Comparison of ENCODE assay signal across 8 cellular contexts in genomic region chr18:6482198-6482977, GRCh38.
A peak's percentile ranks its signal among the peaks of the same experiment; 100 is the strongest.
DNase-seq lines count a peak whose midpoint lies in the region; ATAC-seq and TF ChIP-seq lines count a peak whose summit lies in the region.

No MANE protein-coding gene starts in this region.

- H2AFZ ChIP-seq in OCI-LY1 (ENCODE audit: low read length) (no peak overlapping the region), fibroblast of lung (ENCODE audit: low read length) (no peak overlapping the region), neural cell (ENCODE audit: low read depth, low read length) (no peak overlapping the region)

- H3K9ac ChIP-seq in OCI-LY1 (ENCODE audit: low read length), result no peak overlapping the region
- no peak overlapping the region for H3K9ac ChIP-seq in fibroblast of lung (ENCODE audit: insufficient read depth, low read length)
- H3K9ac ChIP-seq in neural cell (ENCODE audit: low read length), result no peak overlapping the region

- peak; percentile 74 for ATAC-seq in HG02588 (IDR thresholded peaks at IDR 0.05; ENCODE audit: unreplicated experiment)
- ATAC-seq in HG03469 (IDR thresholded peaks at IDR 0.05; ENCODE audit: unreplicated experiment), result no peak

- TF ChIP-seq CTCF in GM10248 (IDR thresholded peaks at IDR 0.05; ENCODE audit: control extremely low read depth, extremely low read depth, low read depth, missing control alignments) (peak; percentile 80), OCI-LY1 (IDR thresholded peaks at IDR 0.05; ENCODE audit: low read length) (peak; percentile 81), fibroblast of lung (conservative IDR thresholded peaks at IDR 0.05 in 1 of 2, IDR thresholded peaks at IDR 0.05 in 1 of 2; ENCODE audit: low read depth in 1 of 2, low read length in 2 of 2) (peak; percentile 28 to 75), neural cell (IDR thresholded peaks at IDR 0.05; ENCODE audit: poor library complexity, severe bottlenecking) (peak; percentile 28)

- H3K4me3 ChIP-seq in OCI-LY1 (ENCODE audit: low read depth, low read length, poor library complexity, severe bottlenecking) (no peak overlapping the region), fibroblast of lung (replicated peaks in 1 of 4; ENCODE audit: control extremely low read depth in 1 of 4, insufficient read depth in 1 of 4, low read depth in 3 of 4, low read length in 4 of 4) (no peak overlapping the region), neural cell (ENCODE audit: low read length) (no peak overlapping the region)

- no peaks in the 10 kb centered on the region for H3K36me3 ChIP-seq in OCI-LY1 (ENCODE audit: insufficient read depth, low read length)
- H3K36me3 ChIP-seq in fibroblast of lung (ENCODE audit: control insufficient read depth, insufficient read depth, low read length), result no peaks in the 10 kb centered on the region
- H3K36me3 ChIP-seq in neural cell (ENCODE audit: insufficient read depth, low read length), result no peaks in the 10 kb centered on the region

- H3F3A ChIP-seq in OCI-LY1 (ENCODE audit: insufficient read depth, low read length), result no peaks in the 10 kb centered on the region
- H3F3A ChIP-seq in neural cell (ENCODE audit: insufficient read depth, low read length, poor library complexity, severe bottlenecking), result no peaks in the 10 kb centered on the region

- CTCF ChIA-PET in GM10248 (lab: Yijun Ruan, JAX), result interaction anchor here (0.7 to 1.3 kb wide), 9 partner anchors 8 to 609 kb away, joined by 3 to 4 read pairs (median 3); no protein-coding TSS in a partner anchor

- H3K9me2 ChIP-seq in OCI-LY1 (ENCODE audit: low read depth, low read length) (no peaks in the 10 kb centered on the region), neural cell (ENCODE audit: insufficient read depth, low read length) (no peaks in the 10 kb centered on the region)

- H3K4me1 ChIP-seq in OCI-LY1 (ENCODE audit: insufficient read depth, low read length, severe bottlenecking) (no peaks in the 10 kb centered on the region), fibroblast of lung (ENCODE audit: control insufficient read depth, extremely low read depth, insufficient read depth, low read length) (no peaks in the 10 kb centered on the region)

- H3K27me3 ChIP-seq in OCI-LY1 (ENCODE audit: insufficient read depth, low read length), result no peaks in the 10 kb centered on the region; the same call in 1 of the 2 replicates
- no peaks in the 10 kb centered on the region for H3K27me3 ChIP-seq in fibroblast of lung (ENCODE audit: control insufficient read depth, insufficient read depth, low read length)
- no peaks in the 10 kb centered on the region for H3K27me3 ChIP-seq in neural cell (ENCODE audit: insufficient read depth, low read depth, low read length)

- no peak overlapping the region for H3K4me2 ChIP-seq in OCI-LY1 (ENCODE audit: low read length)
- no peak overlapping the region for H3K4me2 ChIP-seq in fibroblast of lung (ENCODE audit: extremely low read depth, insufficient read depth, low read length)
- H3K4me2 ChIP-seq in neural cell (ENCODE audit: low read length), result no peak overlapping the region

- TF ChIP-seq RAD21 in neural cell (conservative IDR thresholded peaks at IDR 0.05), result peak; percentile 46

- POLR2A ChIA-PET in GM10248 (lab: Yijun Ruan, JAX), result no interaction called here

- H3K79me2 ChIP-seq in OCI-LY1 (ENCODE audit: insufficient read depth, low read length) (no peaks in the 10 kb centered on the region), fibroblast of lung (ENCODE audit: control insufficient read depth, insufficient read depth, low read length) (no peaks in the 10 kb centered on the region), neural cell (replicated peaks; ENCODE audit: insufficient read depth, low read length) (no peaks in the 10 kb centered on the region)

- H3K9me3 ChIP-seq in OCI-LY1 (ENCODE audit: low read length) (no peaks in the 10 kb centered on the region), fibroblast of lung (ENCODE audit: control insufficient read depth, insufficient read depth, low read depth, low read length) (no peaks in the 10 kb centered on the region), neural cell (ENCODE audit: low read length) (no peaks in the 10 kb centered on the region)

- H3K27ac ChIP-seq in OCI-LY1 (ENCODE audit: low read depth, low read length, poor library complexity, severe bottlenecking), result no peak overlapping the region
- H3K27ac ChIP-seq in fibroblast of lung (ENCODE audit: insufficient read depth, low read length), result no peak overlapping the region
- no peak overlapping the region for H3K27ac ChIP-seq in neural cell (ENCODE audit: low read length)

- H4K20me1 ChIP-seq in OCI-LY1 (ENCODE audit: insufficient read depth, low read length), result no peaks in the 10 kb centered on the region
- no peaks in the 10 kb centered on the region for H4K20me1 ChIP-seq in fibroblast of lung (ENCODE audit: control insufficient read depth, extremely low read depth, insufficient read depth, low read length)
- no peaks in the 10 kb centered on the region for H4K20me1 ChIP-seq in neural cell (ENCODE audit: insufficient read depth)

- TF ChIP-seq EP300 in neural cell (conservative IDR thresholded peaks at IDR 0.05; ENCODE audit: poor library complexity, severe bottlenecking), result no peak

- DNase-seq in GM10248 (ENCODE audit: extremely low spot score) (peak; percentile 66), fibroblast of lung (ENCODE audit: low read depth in 2 of 2) (peak; percentile 53 to 88), KG1 (lab: John Stamatoyannopoulos, UW) (no peak)
- no peak for DNase-seq in stimulated activated CD4-positive, alpha-beta T cell treated with anti-CD3 and anti-CD28 coated beads, Interleukin-1b, Interleukin-23, amount 100 ng/mL, for 48 hours

TF ChIP-seq in neural cell, 6 proteins besides CTCF, POLR2A, EP300 and RAD21:
- TF ChIP-seq TAF1 (IDR thresholded peaks at IDR 0.05; ENCODE audit: low read depth) (no peak), MXI1 (conservative IDR thresholded peaks at IDR 0.05; ENCODE audit: poor library complexity, severe bottlenecking) (no peak), REST (IDR thresholded peaks at IDR 0.05; ENCODE audit: borderline replicate concordance) (no peak), SMC3 (conservative IDR thresholded peaks at IDR 0.05; ENCODE audit: poor library complexity) (peak; percentile 41), POLR2AphosphoS5 (IDR thresholded peaks at IDR 0.05) (no peak), EZH2 (IDR thresholded peaks at IDR 0.05; ENCODE audit: borderline replicate concordance, insufficient read depth, low read length, poor library complexity, severe bottlenecking) (no peak)

Comparison
In these comparisons a context has a peak if more than half of its experiments do, and no peak if none do; other contexts are left out.
1. DNase-seq: peak in GM10248 (single experiment) and fibroblast of lung (2 of 2); none in stimulated activated CD4-positive, alpha-beta T cell treated with anti-CD3 and anti-CD28 coated beads, Interleukin-1b, Interleukin-23, amount 100 ng/mL, for 48 hours (single experiment) and KG1 (single experiment).
2. CTCF ChIP-seq: peak in every context shown above with its lines; median percentile 81 in OCI-LY1; 80 in GM10248; 52 in fibroblast of lung; 28 in neural cell.